ENCODE assay signal across 25 cellular contexts in genomic region chr5:135574493-135574892, GRCh38. TPM values are rescaled to one million over a fixed set of nuclear protein-coding genes. Genes with fewer than 3 reads are reported as not detected.
"Had no signal": no experiment of that assay in that cellular context is flagged by ENCODE, and none has a peak within 500 bp of the region (broad histone marks: within the 10 kb centered on the region; RNA-seq: fewer than 3 reads in every experiment).

No MANE protein-coding gene starts in this region.

- H3K36me3 ChIP-seq: SJSA1 had no signal

- H3K9me3 ChIP-seq: SJSA1 had no signal

- DNase-seq: KBM-7, MV-4-11, NCI-H1048, NCI-H1105, NCI-H1417, NCI-H146, NCI-H1694 treated with DMSO at 0.1 percent for 48 hours, NCI-H1930, NCI-H2081, NCI-H2107, NCI-H2227 treated with DMSO at 0.1 percent for 48 hours, NCI-H446, NCI-H510A, NCI-H524 treated with DMSO at 0.1 percent for 48 hours, NCI-H69, NCI-H774, Right ventricle myocardium superior, RPMI8226, SIG-M5 had no signal

- FAIRE-seq: RCC 7860 had no signal

- H3K4me3 ChIP-seq: SJSA1, SK-N-MC had no signal

- H3K27ac ChIP-seq: SJSA1, SK-N-MC had no signal

RNA-seq across cellular contexts. Expression of gene CXCL14, which starts 4.3 kb away (rescaled TPM):
- total RNA-seq: HT-29, LHCN-M2, MCF 10A had no signal

RNA-seq across cellular contexts. Expression of gene NEUROG1, which starts 38.7 kb away (rescaled TPM):
- total RNA-seq: HT-29, LHCN-M2, MCF 10A, Right ventricle myocardium superior, SJSA1 had no signal
